In the genomic region with DNA sequence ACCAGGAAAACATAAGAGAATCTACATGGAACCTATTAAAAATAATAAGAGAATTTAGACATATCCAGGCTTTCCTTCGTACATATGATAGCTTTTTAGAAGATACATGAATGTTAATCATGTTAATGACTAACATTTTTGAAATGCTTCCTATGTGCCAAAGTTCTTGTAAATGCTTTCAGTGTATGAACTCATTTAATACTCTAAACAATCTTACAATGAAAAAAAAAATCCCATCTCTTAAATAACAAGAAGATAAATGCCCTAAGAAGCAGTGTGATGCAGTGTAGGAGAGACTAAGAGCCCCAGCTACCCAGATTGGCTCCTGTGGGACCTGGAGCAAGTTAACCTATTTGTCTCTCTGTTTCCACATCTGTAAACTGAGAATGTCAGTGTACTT, we compare ENCODE assay signal across 2 cellular contexts.
TF ChIP-seq lines count a peak whose summit lies in the region.

No MANE protein-coding gene starts in this region.

TF ChIP-seq in A549, 52 proteins besides CTCF, POLR2A, EP300 and RAD21 (continued from another document):
- TF ChIP-seq, protein P1, sequence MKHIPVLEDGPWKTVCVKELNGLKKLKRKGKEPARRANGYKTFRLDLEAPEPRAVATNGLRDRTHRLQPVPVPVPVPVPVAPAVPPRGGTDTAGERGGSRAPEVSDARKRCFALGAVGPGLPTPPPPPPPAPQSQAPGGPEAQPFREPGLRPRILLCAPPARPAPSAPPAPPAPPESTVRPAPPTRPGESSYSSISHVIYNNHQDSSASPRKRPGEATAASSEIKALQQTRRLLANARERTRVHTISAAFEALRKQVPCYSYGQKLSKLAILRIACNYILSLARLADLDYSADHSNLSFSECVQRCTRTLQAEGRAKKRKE (CRISPR knock-in tag; IDR thresholded peaks at IDR 0.05; ENCODE audit: low read depth), result no peak
- no peak for TF ChIP-seq ZSCAN20 (CRISPR knock-in tag; IDR thresholded peaks at IDR 0.05)
- TF ChIP-seq, protein P2, sequence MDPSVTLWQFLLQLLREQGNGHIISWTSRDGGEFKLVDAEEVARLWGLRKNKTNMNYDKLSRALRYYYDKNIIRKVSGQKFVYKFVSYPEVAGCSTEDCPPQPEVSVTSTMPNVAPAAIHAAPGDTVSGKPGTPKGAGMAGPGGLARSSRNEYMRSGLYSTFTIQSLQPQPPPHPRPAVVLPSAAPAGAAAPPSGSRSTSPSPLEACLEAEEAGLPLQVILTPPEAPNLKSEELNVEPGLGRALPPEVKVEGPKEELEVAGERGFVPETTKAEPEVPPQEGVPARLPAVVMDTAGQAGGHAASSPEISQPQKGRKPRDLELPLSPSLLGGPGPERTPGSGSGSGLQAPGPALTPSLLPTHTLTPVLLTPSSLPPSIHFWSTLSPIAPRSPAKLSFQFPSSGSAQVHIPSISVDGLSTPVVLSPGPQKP (IDR thresholded peaks at IDR 0.05; ENCODE audit: low read depth, low read length), result no peak

TF ChIP-seq in IMR-90, 13 proteins besides CTCF, POLR2A, EP300 and RAD21 (continued from another document):
- TF ChIP-seq, protein P2 (IDR thresholded peaks at IDR 0.05; ENCODE audit: borderline replicate concordance, low read depth, low read length), result no peak
- TF ChIP-seq MAZ (IDR thresholded peaks at IDR 0.05; ENCODE audit: borderline replicate concordance, low read depth, low read length), result no peak
- TF ChIP-seq, protein P3, sequence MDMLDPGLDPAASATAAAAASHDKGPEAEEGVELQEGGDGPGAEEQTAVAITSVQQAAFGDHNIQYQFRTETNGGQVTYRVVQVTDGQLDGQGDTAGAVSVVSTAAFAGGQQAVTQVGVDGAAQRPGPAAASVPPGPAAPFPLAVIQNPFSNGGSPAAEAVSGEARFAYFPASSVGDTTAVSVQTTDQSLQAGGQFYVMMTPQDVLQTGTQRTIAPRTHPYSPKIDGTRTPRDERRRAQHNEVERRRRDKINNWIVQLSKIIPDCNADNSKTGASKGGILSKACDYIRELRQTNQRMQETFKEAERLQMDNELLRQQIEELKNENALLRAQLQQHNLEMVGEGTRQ (IDR thresholded peaks at IDR 0.05; ENCODE audit: low read depth, low read length), result no peak
- no peak for TF ChIP-seq RFX5 (IDR thresholded peaks at IDR 0.05; ENCODE audit: low read depth, low read length)
- no peak for TF ChIP-seq BHLHE40 (IDR thresholded peaks at IDR 0.05; ENCODE audit: low read depth, low read length)
TF ChIP-seq in IMR-90: peak in this region for 0.
